8 cellular contexts compared by ENCODE assay signal in the genomic region with DNA sequence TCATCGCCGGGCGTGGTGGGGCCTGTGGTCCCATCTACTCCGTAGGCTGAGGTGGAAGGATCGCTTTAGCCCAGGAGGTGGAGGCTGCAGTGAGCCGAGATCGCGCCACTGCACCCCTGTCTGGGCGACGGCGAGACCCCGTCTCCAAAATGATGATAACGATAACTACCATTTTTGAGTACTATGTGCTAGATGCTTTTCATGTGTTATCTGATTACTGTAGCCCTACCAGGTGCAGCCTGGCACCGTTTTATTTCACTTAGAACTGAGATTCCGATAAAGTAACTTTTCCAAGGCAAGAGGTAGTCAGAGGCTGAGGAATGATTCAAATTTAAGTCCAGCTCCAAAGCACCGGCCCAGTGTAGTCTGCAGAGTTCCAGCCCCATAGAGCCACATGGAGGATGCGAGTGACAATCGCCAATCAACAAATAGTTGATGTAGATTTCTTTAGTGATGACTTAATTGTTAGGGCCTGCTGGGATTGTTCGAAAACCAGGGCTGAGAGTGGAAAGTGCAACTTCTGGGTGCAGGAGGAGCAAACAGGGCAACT. TPM values are rescaled to one million over a fixed set of nuclear protein-coding genes. Genes with fewer than 3 reads are reported as not detected.
A peak's percentile ranks its signal among the peaks of the same experiment; 100 is the strongest.
DNase-seq lines count a peak whose midpoint lies in the region; ATAC-seq lines count a peak whose summit lies in the region.

No MANE protein-coding gene starts in this region.

- peaks cover 14% of the 10 kb centered on the region for H3K4me1 ChIP-seq in mononuclear cell (ENCODE audit: insufficient read depth, low read length)

- no peaks in the 10 kb centered on the region for H3K9me3 ChIP-seq in mononuclear cell (ENCODE audit: low read depth, low read length)

- peak overlapping the region; percentile 68 for H3K4me3 ChIP-seq in mononuclear cell (ENCODE audit: low read length)

- no peak for ATAC-seq in GM19351 (IDR thresholded peaks at IDR 0.05; ENCODE audit: unreplicated experiment)
- ATAC-seq in GM21737 (IDR thresholded peaks at IDR 0.05; ENCODE audit: unreplicated experiment): no peak

- H3K27ac ChIP-seq in caudate nucleus (ENCODE audit: low read depth, low read length): peak overlapping the region; percentile 93

- H3K27me3 ChIP-seq in mononuclear cell (ENCODE audit: insufficient read depth, low read length): no peaks in the 10 kb centered on the region

- DNase-seq in GM04503 (ENCODE audit: low read depth): peak; percentile 3
- peak; percentile 5 for DNase-seq in M059J (ENCODE audit: low read depth)
- peak in 4 of 61 donors; percentile 28 to 54 (median 40) for DNase-seq in caudate nucleus (lab: John Stamatoyannopoulos, UW)
- DNase-seq in T-helper 9 cell: no peak
- DNase-seq in H4 (ENCODE audit: low spot score): no peak

RNA-seq across cellular contexts. Expression of a gene that starts 0.7 kb away (rescaled TPM):
- 9.1 and 9.5 TPM in 2 replicates for total RNA-seq in M059J (2014; rRNA removed; shearing (Covaris generic))
- total RNA-seq in mononuclear cell: 10.9 TPM
- 13.4 and 22.9 TPM in 2 replicates for total RNA-seq in H4 (2014; rRNA removed; shearing (Covaris generic))

RNA-seq across cellular contexts. Expression of a gene that starts 0.8 kb away (rescaled TPM):
- total RNA-seq in M059J (2014; rRNA removed; shearing (Covaris generic)): 0.76 and 1.1 TPM in 2 replicates
- total RNA-seq in mononuclear cell: 7.2 TPM
- 0.50 and 1.3 TPM in 2 replicates for total RNA-seq in H4 (2014; rRNA removed; shearing (Covaris generic))

RNA-seq across cellular contexts. Expression of a gene that starts 27.8 kb away (rescaled TPM):
- 24.6 and 32.7 TPM in 2 replicates for total RNA-seq in M059J (2014; rRNA removed; shearing (Covaris generic))
- 64.5 TPM for total RNA-seq in mononuclear cell
- 12.1 and 12.6 TPM in 2 replicates for total RNA-seq in H4 (2014; rRNA removed; shearing (Covaris generic))

RNA-seq across cellular contexts. Expression of a gene that starts 50.2 kb away (rescaled TPM):
- total RNA-seq in M059J (2014; rRNA removed; shearing (Covaris generic)): 29.4 and 43.4 TPM in 2 replicates
- total RNA-seq in mononuclear cell: 25.7 TPM
- 17.2 and 17.6 TPM in 2 replicates for total RNA-seq in H4 (2014; rRNA removed; shearing (Covaris generic))

RNA-seq across cellular contexts. Expression of a gene that starts 50.3 kb away (rescaled TPM):
- 7.9 and 10.6 TPM in 2 replicates for total RNA-seq in M059J (2014; rRNA removed; shearing (Covaris generic))
- total RNA-seq in mononuclear cell: 8.3 TPM
- total RNA-seq in H4 (2014; rRNA removed; shearing (Covaris generic)): 3.7 and 5.0 TPM in 2 replicates

Comparison
In these comparisons a context has a peak if more than half of its experiments do, and no peak if none do; other contexts are left out.
1. DNase-seq: peak in GM04503 (single experiment) and M059J (single experiment); none in T-helper 9 cell (single experiment) and H4 (single experiment).